13 cellular contexts compared by ENCODE assay signal in genomic region chr17:65219124-65219523, GRCh38.
A peak's percentile ranks its signal among the peaks of the same experiment; 100 is the strongest.
DNase-seq lines count a peak whose midpoint lies in the region; ATAC-seq and TF ChIP-seq lines count a peak whose summit lies in the region.
"Had no signal": no experiment of that assay in that cellular context is flagged by ENCODE, and none has a peak within 500 bp of the region (broad histone marks: within the 10 kb centered on the region; RNA-seq: fewer than 3 reads in every experiment).

No MANE protein-coding gene starts in this region.

- TF ChIP-seq CTCF in foreskin keratinocyte (conservative IDR thresholded peaks at IDR 0.05): peak; percentile 34

- no peak overlapping the region for H3K4me3 ChIP-seq in GM23248

- H3K9me2 ChIP-seq in GM23248 (ENCODE audit: insufficient read depth): no peaks in the 10 kb centered on the region

- no peaks in the 10 kb centered on the region for H3F3A ChIP-seq in GM23248 (ENCODE audit: insufficient read depth)

- ATAC-seq in SK-N-SH treated with all-trans-retinoic acid at 6 μM for 48 hours (peak; percentile 58), foreskin keratinocyte (no peak), HG03571 (IDR thresholded peaks at IDR 0.05; ENCODE audit: unreplicated experiment) (no peak)

- WGBS in GM23248 (ENCODE audit: low coverage in 1 of 2, low lambda C conversion rate in 2 of 2, missing lambda C conversion rate in 2 of 2), 2 experiments: 39% methylated on average over 3 of the region's 3 CpGs

- H3K36me3 ChIP-seq in GM23248 (ENCODE audit: low read depth): no peaks in the 10 kb centered on the region

- H3K27me3 ChIP-seq in GM23248 (replicated peaks; ENCODE audit: insufficient read depth) (peaks cover 47% of the 10 kb centered on the region), foreskin keratinocyte (peaks cover 23% of the 10 kb centered on the region)

- H3K27ac ChIP-seq in GM23248: no peak overlapping the region
- H3K27ac ChIP-seq in foreskin keratinocyte: no peak overlapping the region

- H3K79me2 ChIP-seq in GM23248 (ENCODE audit: insufficient read depth): no peaks in the 10 kb centered on the region

- no peaks in the 10 kb centered on the region for H4K20me1 ChIP-seq in GM23248 (ENCODE audit: insufficient read depth)

- no peaks in the 10 kb centered on the region for H3K9me3 ChIP-seq in GM23248 (ENCODE audit: low read depth)

- no peak overlapping the region for H3K9ac ChIP-seq in GM23248

- in situ Hi-C loops in GM23248 (cut with MboI): no loop called here

- DNase-seq in DMS53 (lab: John Stamatoyannopoulos, UW) (peak; percentile 40), DMS53 treated with DMSO at 0.1 percent for 48 hours (lab: John Stamatoyannopoulos, UW; ENCODE audit: unreplicated experiment) (no peak), GM23248 (peak; percentile 40), foreskin keratinocyte (no peak), T-helper 2 cell (no peak), NK-92 (lab: John Stamatoyannopoulos, UW; ENCODE audit: unreplicated experiment) (no peak)
- DNase-seq: 8988T; activated effector memory CD4-positive, alpha-beta T cell treated with anti-CD3 and anti-CD28 coated beads, Interleukin-2, amount 50 U/mL, for 16 hours; central memory CD4-positive, alpha-beta T cell; HCEC 1CT; NCI-H1436 had no signal

- H3K4me1 ChIP-seq in GM23248 (ENCODE audit: insufficient read depth): 0 out of 2 replicates have a peak, but pooled peaks cover 4% of the 10 kb centered on the region
- no peaks in the 10 kb centered on the region for H3K4me1 ChIP-seq in foreskin keratinocyte

- no peak overlapping the region for H3K4me2 ChIP-seq in GM23248 (ENCODE audit: unreplicated experiment)

- no peak overlapping the region for H2AFZ ChIP-seq in GM23248

TF ChIP-seq in SK-N-SH treated with all-trans-retinoic acid at 6 μM for 48 hours, 23 proteins besides CTCF, POLR2A, EP300 and RAD21:
- TF ChIP-seq ZNF565 (CRISPR knock-in tag; conservative IDR thresholded peaks at IDR 0.05; ENCODE audit: low read depth): no peak
- no peak for TF ChIP-seq GLIS3 (CRISPR knock-in tag; IDR thresholded peaks at IDR 0.05)
- no peak for TF ChIP-seq ZFP3 (CRISPR knock-in tag; IDR thresholded peaks at IDR 0.05)
- no peak for TF ChIP-seq ESRRG (CRISPR knock-in tag; IDR thresholded peaks at IDR 0.05)
- TF ChIP-seq PPARA (CRISPR knock-in tag; IDR thresholded peaks at IDR 0.05; ENCODE audit: borderline replicate concordance): no peak
- TF ChIP-seq, protein P1, sequence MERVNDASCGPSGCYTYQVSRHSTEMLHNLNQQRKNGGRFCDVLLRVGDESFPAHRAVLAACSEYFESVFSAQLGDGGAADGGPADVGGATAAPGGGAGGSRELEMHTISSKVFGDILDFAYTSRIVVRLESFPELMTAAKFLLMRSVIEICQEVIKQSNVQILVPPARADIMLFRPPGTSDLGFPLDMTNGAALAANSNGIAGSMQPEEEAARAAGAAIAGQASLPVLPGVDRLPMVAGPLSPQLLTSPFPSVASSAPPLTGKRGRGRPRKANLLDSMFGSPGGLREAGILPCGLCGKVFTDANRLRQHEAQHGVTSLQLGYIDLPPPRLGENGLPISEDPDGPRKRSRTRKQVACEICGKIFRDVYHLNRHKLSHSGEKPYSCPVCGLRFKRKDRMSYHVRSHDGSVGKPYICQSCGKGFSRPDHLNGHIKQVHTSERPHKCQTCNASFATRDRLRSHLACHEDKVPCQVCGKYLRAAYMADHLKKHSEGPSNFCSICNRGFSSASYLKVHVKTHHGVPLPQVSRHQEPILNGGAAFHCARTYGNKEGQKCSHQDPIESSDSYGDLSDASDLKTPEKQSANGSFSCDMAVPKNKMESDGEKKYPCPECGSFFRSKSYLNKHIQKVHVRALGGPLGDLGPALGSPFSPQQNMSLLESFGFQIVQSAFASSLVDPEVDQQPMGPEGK (CRISPR knock-in tag; IDR thresholded peaks at IDR 0.05; ENCODE audit: borderline replicate concordance): no peak
- TF ChIP-seq TCF4 (CRISPR knock-in tag; IDR thresholded peaks at IDR 0.05; ENCODE audit: borderline replicate concordance): no peak
- no peak for TF ChIP-seq ZC3H10 (CRISPR knock-in tag; IDR thresholded peaks at IDR 0.05)

Comparison
In these comparisons a context has a peak if more than half of its experiments do, and no peak if none do; other contexts are left out.
1. DNase-seq: peak in DMS53 (single experiment) and GM23248 (single experiment); none in DMS53 treated with DMSO at 0.1 percent for 48 hours (single experiment), foreskin keratinocyte (0 of 2), T-helper 2 cell (0 of 5) and NK-92 (single experiment).